In genomic region chr12:31519525-31519924, GRCh38 we compare ENCODE assay signal across 18 cellular contexts.
DNase-seq lines count a peak whose midpoint lies in the region; ATAC-seq and TF ChIP-seq lines count a peak whose summit lies in the region.
"Had no signal": no experiment of that assay in that cellular context is flagged by ENCODE, and none has a peak within 500 bp of the region (broad histone marks: within the 10 kb centered on the region; RNA-seq: fewer than 3 reads in every experiment).

No MANE protein-coding gene starts in this region.

- H3K27me3 Mint-ChIP-seq in WTC11 (ENCODE audit: low read depth) = no peaks in the 10 kb centered on the region
- no peaks in the 10 kb centered on the region for H3K27me3 Mint-ChIP-seq in activated naive CD4-positive, alpha-beta T cell treated with anti-CD3 and anti-CD28 coated beads for 36 hours (ENCODE audit: low read depth)

- no peaks in the 10 kb centered on the region for H3K9me2 ChIP-seq in SK-N-SH

- H3K4me3 Mint-ChIP-seq in WTC11 = peak overlapping the region; percentile 46; the same call in 1 of the 2 replicates
- no peak overlapping the region for H3K4me3 Mint-ChIP-seq in activated naive CD4-positive, alpha-beta T cell treated with anti-CD3 and anti-CD28 coated beads for 36 hours
- H3K4me3 Mint-ChIP-seq: CD4-positive, alpha-beta memory T cell; immature natural killer cell had no signal

- H3K4me3 ChIP-seq in SK-N-SH (ENCODE audit: low read depth in 2 of 2, low read length in 1 of 2) = no peak overlapping the region
- H3K4me3 ChIP-seq in iPS-20b (ENCODE audit: low read length) = peak overlapping the region; percentile 48; the same call in 1 of the 2 replicates
- H3K4me3 ChIP-seq: body of pancreas, gastrocnemius medialis, psoas muscle, thyroid gland had no signal

- no peaks in the 10 kb centered on the region for H3K9me3 Mint-ChIP-seq in WTC11
- no peaks in the 10 kb centered on the region for H3K9me3 Mint-ChIP-seq in activated naive CD4-positive, alpha-beta T cell treated with anti-CD3 and anti-CD28 coated beads for 36 hours
- H3K9me3 Mint-ChIP-seq: CD4-positive, alpha-beta memory T cell; immature natural killer cell had no signal

- no peak for TF ChIP-seq RAD21 in SK-N-SH (IDR thresholded peaks at IDR 0.05; ENCODE audit: low read length)

- H3K4me1 ChIP-seq in SK-N-SH (ENCODE audit: control insufficient read depth in 1 of 2, insufficient read depth in 2 of 2, low read depth in 1 of 2, low read length in 1 of 2) = peaks cover 33 to 46% of the 10 kb centered on the region in 2 experiments
- peaks cover 62% of the 10 kb centered on the region for H3K4me1 ChIP-seq in iPS-20b (ENCODE audit: insufficient read depth, low read length)

- ATAC-seq in SK-N-SH treated with all-trans-retinoic acid at 6 μM for 48 hours (no peak), WTC11 (no peak), HG03095 (IDR thresholded peaks at IDR 0.05; ENCODE audit: unreplicated experiment) (no peak)
- ATAC-seq: body of pancreas, gastrocnemius medialis had no signal

- H3K36me3 ChIP-seq in SK-N-SH (replicated peaks in 1 of 2; ENCODE audit: control insufficient read depth in 1 of 2, insufficient read depth in 2 of 2, low read length in 1 of 2) = peaks cover 0 to 1% of the 10 kb centered on the region in 2 experiments
- H3K36me3 ChIP-seq in iPS-20b (ENCODE audit: insufficient read depth, low read depth, low read length) = no peaks in the 10 kb centered on the region
- H3K36me3 ChIP-seq: gastrocnemius medialis, thyroid gland, WERI-Rb-1 had no signal

- intact Hi-C loops in activated naive CD4-positive, alpha-beta T cell treated with anti-CD3 and anti-CD28 coated beads for 36 hours (cut with micrococcal nuclease) = no loop called here

- H2AFZ ChIP-seq in SK-N-SH (ENCODE audit: low read depth) = no peak overlapping the region

- peak overlapping the region; percentile 96 for H3K27ac Mint-ChIP-seq in WTC11
- H3K27ac Mint-ChIP-seq in activated naive CD4-positive, alpha-beta T cell treated with anti-CD3 and anti-CD28 coated beads for 36 hours = no peak overlapping the region
- H3K27ac Mint-ChIP-seq: CD4-positive, alpha-beta memory T cell; immature natural killer cell had no signal

- DNase-seq in SK-N-SH = peak; percentile 15
- no peak for DNase-seq in WTC11 (ENCODE audit: low spot score)
- DNase-seq in activated naive CD4-positive, alpha-beta T cell treated with anti-CD3 and anti-CD28 coated beads for 36 hours = no peak
- DNase-seq in putamen (ENCODE audit: low spot score) = no peak
- DNase-seq in activated gamma-delta T cell treated with Interleukin-2 at 50 U/mL for 16 hours = no peak
- DNase-seq: activated naive CD4-positive, alpha-beta T cell; body of pancreas; CD4-positive, alpha-beta memory T cell; effector memory CD4-positive, alpha-beta T cell; gastrocnemius medialis; immature natural killer cell; psoas muscle; thyroid gland; WERI-Rb-1 had no signal

- H3K4me2 ChIP-seq in SK-N-SH = peak overlapping the region; percentile 45

- no peaks in the 10 kb centered on the region for H3K27me3 ChIP-seq in SK-N-SH (ENCODE audit: insufficient read depth)
- H3K27me3 ChIP-seq in iPS-20b (ENCODE audit: insufficient read depth, low read length) = no peaks in the 10 kb centered on the region
- H3K27me3 ChIP-seq: body of pancreas, gastrocnemius medialis, thyroid gland had no signal

- H3K36me3 Mint-ChIP-seq in WTC11 = no peaks in the 10 kb centered on the region
- no peaks in the 10 kb centered on the region for H3K36me3 Mint-ChIP-seq in activated naive CD4-positive, alpha-beta T cell treated with anti-CD3 and anti-CD28 coated beads for 36 hours (ENCODE audit: low read depth)
- H3K36me3 Mint-ChIP-seq: CD4-positive, alpha-beta memory T cell; immature natural killer cell had no signal

- TF ChIP-seq EP300 in SK-N-SH (IDR thresholded peaks at IDR 0.05; ENCODE audit: borderline replicate concordance in 1 of 2, low read depth in 1 of 2, low read length in 1 of 2) = no peak

- CTCF ChIA-PET in SK-N-SH (lab: Yijun Ruan, JAX) = no interaction called here
- CTCF ChIA-PET in WTC11 (lab: Charles Lee) = interaction anchor here (1.2 kb wide), 1 partner anchor 13 kb away, joined by 3 read pairs; no protein-coding TSS in a partner anchor
- CTCF ChIA-PET in activated naive CD4-positive, alpha-beta T cell treated with anti-CD3 and anti-CD28 coated beads for 36 hours (lab: Charles Lee) = no interaction called here

- POLR2A ChIA-PET in SK-N-SH (lab: Yijun Ruan, JAX) = no interaction called here
- POLR2A ChIA-PET in WTC11 (lab: Charles Lee) = no interaction called here

- peaks cover 76% of the 10 kb centered on the region for H3K79me2 ChIP-seq in SK-N-SH (ENCODE audit: insufficient read depth)

- H4K20me1 ChIP-seq in SK-N-SH (ENCODE audit: insufficient read depth) = no peaks in the 10 kb centered on the region

- peaks cover 70% of the 10 kb centered on the region for H3K4me1 Mint-ChIP-seq in WTC11
- H3K4me1 Mint-ChIP-seq in activated naive CD4-positive, alpha-beta T cell treated with anti-CD3 and anti-CD28 coated beads for 36 hours (ENCODE audit: low read depth) = no peaks in the 10 kb centered on the region
- H3K4me1 Mint-ChIP-seq: CD4-positive, alpha-beta memory T cell; immature natural killer cell had no signal

- H3K27ac ChIP-seq in SK-N-SH (ENCODE audit: low read depth in 2 of 2, low read length in 1 of 2) (peak overlapping the region; percentile 90 to 97), iPS-20b (ENCODE audit: low read length) (peak overlapping the region; percentile 73)
- H3K27ac ChIP-seq: 22Rv1, body of pancreas, gastrocnemius medialis, psoas muscle, thyroid gland, WERI-Rb-1 had no signal

- no peaks in the 10 kb centered on the region for H3K9me3 ChIP-seq in SK-N-SH
- no peaks in the 10 kb centered on the region for H3K9me3 ChIP-seq in iPS-20b (ENCODE audit: insufficient read depth, low read depth, low read length)
- H3K9me3 ChIP-seq: body of pancreas, gastrocnemius medialis, psoas muscle, thyroid gland had no signal

- H3F3A ChIP-seq in SK-N-SH (replicated peaks; ENCODE audit: insufficient read depth) = peaks cover 32% of the 10 kb centered on the region

- H3K9ac ChIP-seq in SK-N-SH (peak overlapping the region; percentile 64), iPS-20b (ENCODE audit: low read depth, low read length) (peak overlapping the region; percentile 74)

- TF ChIP-seq CTCF in SK-N-SH (IDR thresholded peaks at IDR 0.05) (no peak), WTC11 (IDR thresholded peaks at IDR 0.05) (no peak)

TF ChIP-seq in SK-N-SH, 30 proteins besides CTCF, POLR2A, EP300 and RAD21:
- peak; percentile 55; the same call in 1 of the 2 replicates for TF ChIP-seq RCOR1 (IDR thresholded peaks at IDR 0.05; ENCODE audit: low read length)
- no peak for TF ChIP-seq PBX3 (IDR thresholded peaks at IDR 0.05)

TF ChIP-seq in SK-N-SH treated with all-trans-retinoic acid at 6 μM for 48 hours, 23 proteins besides CTCF, POLR2A, EP300 and RAD21 (continues in another document):
- TF ChIP-seq ZNF565 (CRISPR knock-in tag; conservative IDR thresholded peaks at IDR 0.05; ENCODE audit: low read depth) (no peak), RARB (CRISPR knock-in tag; IDR thresholded peaks at IDR 0.05) (no peak), TCF4 (CRISPR knock-in tag; IDR thresholded peaks at IDR 0.05; ENCODE audit: borderline replicate concordance) (no peak), ZNF8 (CRISPR knock-in tag; IDR thresholded peaks at IDR 0.05) (no peak), BACH2 (CRISPR knock-in tag; IDR thresholded peaks at IDR 0.05; ENCODE audit: borderline replicate concordance) (no peak), ZC3H10 (CRISPR knock-in tag; IDR thresholded peaks at IDR 0.05) (no peak), TOX (CRISPR knock-in tag; IDR thresholded peaks at IDR 0.05; ENCODE audit: borderline replicate concordance) (no peak)
- TF ChIP-seq, protein P1, sequence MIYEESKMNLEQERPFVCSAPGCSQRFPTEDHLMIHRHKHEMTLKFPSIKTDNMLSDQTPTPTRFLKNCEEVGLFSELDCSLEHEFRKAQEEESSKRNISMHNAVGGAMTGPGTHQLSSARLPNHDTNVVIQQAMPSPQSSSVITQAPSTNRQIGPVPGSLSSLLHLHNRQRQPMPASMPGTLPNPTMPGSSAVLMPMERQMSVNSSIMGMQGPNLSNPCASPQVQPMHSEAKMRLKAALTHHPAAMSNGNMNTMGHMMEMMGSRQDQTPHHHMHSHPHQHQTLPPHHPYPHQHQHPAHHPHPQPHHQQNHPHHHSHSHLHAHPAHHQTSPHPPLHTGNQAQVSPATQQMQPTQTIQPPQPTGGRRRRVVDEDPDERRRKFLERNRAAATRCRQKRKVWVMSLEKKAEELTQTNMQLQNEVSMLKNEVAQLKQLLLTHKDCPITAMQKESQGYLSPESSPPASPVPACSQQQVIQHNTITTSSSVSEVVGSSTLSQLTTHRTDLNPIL (CRISPR knock-in tag; IDR thresholded peaks at IDR 0.05; ENCODE audit: low read depth) = no peak

TF ChIP-seq in WTC11, 78 proteins besides CTCF, POLR2A, EP300 and RAD21:
- TF ChIP-seq, protein P2, sequence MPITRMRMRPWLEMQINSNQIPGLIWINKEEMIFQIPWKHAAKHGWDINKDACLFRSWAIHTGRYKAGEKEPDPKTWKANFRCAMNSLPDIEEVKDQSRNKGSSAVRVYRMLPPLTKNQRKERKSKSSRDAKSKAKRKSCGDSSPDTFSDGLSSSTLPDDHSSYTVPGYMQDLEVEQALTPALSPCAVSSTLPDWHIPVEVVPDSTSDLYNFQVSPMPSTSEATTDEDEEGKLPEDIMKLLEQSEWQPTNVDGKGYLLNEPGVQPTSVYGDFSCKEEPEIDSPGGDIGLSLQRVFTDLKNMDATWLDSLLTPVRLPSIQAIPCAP (CRISPR knock-in tag; IDR thresholded peaks at IDR 0.05) = no peak
- TF ChIP-seq, protein P3, sequence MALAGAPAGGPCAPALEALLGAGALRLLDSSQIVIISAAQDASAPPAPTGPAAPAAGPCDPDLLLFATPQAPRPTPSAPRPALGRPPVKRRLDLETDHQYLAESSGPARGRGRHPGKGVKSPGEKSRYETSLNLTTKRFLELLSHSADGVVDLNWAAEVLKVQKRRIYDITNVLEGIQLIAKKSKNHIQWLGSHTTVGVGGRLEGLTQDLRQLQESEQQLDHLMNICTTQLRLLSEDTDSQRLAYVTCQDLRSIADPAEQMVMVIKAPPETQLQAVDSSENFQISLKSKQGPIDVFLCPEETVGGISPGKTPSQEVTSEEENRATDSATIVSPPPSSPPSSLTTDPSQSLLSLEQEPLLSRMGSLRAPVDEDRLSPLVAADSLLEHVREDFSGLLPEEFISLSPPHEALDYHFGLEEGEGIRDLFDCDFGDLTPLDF (CRISPR knock-in tag; IDR thresholded peaks at IDR 0.05) = no peak
- TF ChIP-seq GTF2I (CRISPR knock-in tag; conservative IDR thresholded peaks at IDR 0.05) (no peak), ATF1 (CRISPR knock-in tag; IDR thresholded peaks at IDR 0.05) (no peak), ZNF671 (CRISPR knock-in tag; IDR thresholded peaks at IDR 0.05) (no peak), SP1 (CRISPR knock-in tag; conservative IDR thresholded peaks at IDR 0.05) (no peak)
